10 cellular contexts compared by ENCODE assay signal in genomic region chr17:39677581-39678339, GRCh38. TPM values are rescaled to one million over a fixed set of nuclear protein-coding genes. Genes with fewer than 3 reads are reported as not detected.
DNase-seq lines count a peak whose midpoint lies in the region; ATAC-seq and TF ChIP-seq lines count a peak whose summit lies in the region.
"Had no signal": no experiment of that assay in that cellular context is flagged by ENCODE, and none has a peak within 500 bp of the region (broad histone marks: within the 10 kb centered on the region; RNA-seq: fewer than 3 reads in every experiment).

No MANE protein-coding gene starts in this region.

- ATAC-seq in activated CD8-positive, alpha-beta T cell treated with anti-CD3 and anti-CD28 coated beads, Interleukin-2, amount 10 ng/mL, durations not matched to agents 7 days and 5 days: no peak
- no peak for ATAC-seq in GM21390 (IDR thresholded peaks at IDR 0.05; ENCODE audit: unreplicated experiment)
- ATAC-seq: body of pancreas had no signal

- H3K4me1 Mint-ChIP-seq in H9 (peaks cover 26 to 28% of the 10 kb centered on the region in 2 experiments), CD14-positive monocyte (peaks cover 26% of the 10 kb centered on the region)
- H3K4me1 Mint-ChIP-seq in activated CD8-positive, alpha-beta T cell treated with anti-CD3 and anti-CD28 coated beads, Interleukin-2, amount 10 ng/mL, durations not matched to agents 7 days and 5 days (ENCODE audit: low read depth): peaks cover 59% of the 10 kb centered on the region

- H2AK5ac ChIP-seq in H9 (ENCODE audit: insufficient read length, low read length): no peak overlapping the region

- no peak for TF ChIP-seq POLR2A in erythroblast (IDR thresholded peaks at IDR 0.05; ENCODE audit: low read length)

- CTCF ChIA-PET in activated CD8-positive, alpha-beta T cell treated with anti-CD3 and anti-CD28 coated beads, Interleukin-2, amount 10 ng/mL, durations not matched to agents 7 days and 5 days (lab: Charles Lee): interaction anchor here (1.0 to 13.7 kb wide), 5 partner anchors 9 to 55 kb away, joined by 3 to 195 read pairs (median 7); partner anchors contain the start of genes MIEN1 and PNMT

- H3K4me2 ChIP-seq in H9 (ENCODE audit: insufficient read depth, insufficient read length, low read length): no peak overlapping the region
- H3K4me2 ChIP-seq: KMS-11 had no signal

- no peak overlapping the region for H3K18ac ChIP-seq in H9 (ENCODE audit: insufficient read length, low read depth, low read length)

- H2BK12ac ChIP-seq in H9 (ENCODE audit: insufficient read length, low read depth, low read length): no peak overlapping the region

- H3K23me2 ChIP-seq in H9 (ENCODE audit: insufficient read length, low read depth, low read length, poor library complexity, severe bottlenecking): no peaks in the 10 kb centered on the region

- no peaks in the 10 kb centered on the region for H4K20me1 ChIP-seq in H9 (ENCODE audit: control insufficient read depth, insufficient read depth, insufficient read length)

- no peak overlapping the region for H3K56ac ChIP-seq in H9 (ENCODE audit: insufficient read length, low read depth, low read length)

- no peak for DNase-seq in H9
- no peak for DNase-seq in activated CD8-positive, alpha-beta T cell treated with anti-CD3 and anti-CD28 coated beads, Interleukin-2, amount 10 ng/mL, durations not matched to agents 7 days and 5 days
- DNase-seq in CD14-positive monocyte (ENCODE audit: low spot score): no peak
- no peak for DNase-seq in erythroblast (lab: John Stamatoyannopoulos, UW)
- DNase-seq: HCEC 1CT had no signal

- H3K27me3 Mint-ChIP-seq in H9 (ENCODE audit: low read depth) (peaks cover 5% of the 10 kb centered on the region), CD14-positive monocyte (ENCODE audit: low read depth in 3 of 3) (peaks cover 1 to 10% (median 7%) of the 10 kb centered on the region in 3 donors)
- H3K27me3 Mint-ChIP-seq in activated CD8-positive, alpha-beta T cell treated with anti-CD3 and anti-CD28 coated beads, Interleukin-2, amount 10 ng/mL, durations not matched to agents 7 days and 5 days (ENCODE audit: low read depth): no peaks in the 10 kb centered on the region

- no peak overlapping the region for H3K14ac ChIP-seq in H9 (ENCODE audit: insufficient read depth, low read length)

- no peak overlapping the region for H3K23ac ChIP-seq in H9 (ENCODE audit: insufficient read length, low read depth, low read length)

- H3T11ph ChIP-seq in H9 (ENCODE audit: low read length): no peak overlapping the region

- H3K9me3 Mint-ChIP-seq in H9 (no peaks in the 10 kb centered on the region), CD14-positive monocyte (peaks cover 0 to 2% (median 0%) of the 10 kb centered on the region in 7 donors)
- no peaks in the 10 kb centered on the region for H3K9me3 Mint-ChIP-seq in activated CD8-positive, alpha-beta T cell treated with anti-CD3 and anti-CD28 coated beads, Interleukin-2, amount 10 ng/mL, durations not matched to agents 7 days and 5 days (ENCODE audit: insufficient read depth)

- peaks cover 3 to 18% (median 8%) of the 10 kb centered on the region in 3 experiments; a peak in 6 of 7 replicates for H3K36me3 Mint-ChIP-seq in H9 (ENCODE audit: insufficient read depth in 1 of 3, low read depth in 3 of 3)
- H3K36me3 Mint-ChIP-seq in activated CD8-positive, alpha-beta T cell treated with anti-CD3 and anti-CD28 coated beads, Interleukin-2, amount 10 ng/mL, durations not matched to agents 7 days and 5 days (ENCODE audit: low read depth): peaks cover 12% of the 10 kb centered on the region
- peaks cover 31 to 32% of the 10 kb centered on the region in 2 donors for H3K36me3 Mint-ChIP-seq in CD14-positive monocyte

- no peak overlapping the region for H4K8ac ChIP-seq in H9 (replicated peaks; ENCODE audit: insufficient read length, low read depth, low read length)

- H3K36me3 ChIP-seq in muscle layer of duodenum (ENCODE audit: control insufficient read depth in 1 of 2, insufficient read depth in 2 of 2, low read length in 2 of 2): peaks cover 0 to 18% of the 10 kb centered on the region in 2 donors

- H2AFZ ChIP-seq in H9 (ENCODE audit: low read length): no peak overlapping the region

- no peak overlapping the region for H3K4ac ChIP-seq in H9 (ENCODE audit: low read depth, low read length)

- H3K9me3 ChIP-seq in H9 (ENCODE audit: control insufficient read depth, low read depth, low read length) (no peaks in the 10 kb centered on the region), muscle layer of duodenum (ENCODE audit: control insufficient read depth in 1 of 2, low read length in 2 of 2) (no peaks in the 10 kb centered on the region)
- H3K9me3 ChIP-seq: body of pancreas had no signal

- H2BK120ac ChIP-seq in H9 (ENCODE audit: low read depth, low read length, poor library complexity, severe bottlenecking): no peak overlapping the region

- H2BK20ac ChIP-seq in H9 (ENCODE audit: low read depth, low read length, poor library complexity, severe bottlenecking): no peak overlapping the region

- H4K5ac ChIP-seq in H9 (ENCODE audit: insufficient read length, low read depth, low read length): no peak overlapping the region

- H3K27me3 ChIP-seq in H9 (ENCODE audit: insufficient read depth, low read length) (no peaks in the 10 kb centered on the region), muscle layer of duodenum (ENCODE audit: low read depth, low read length) (no peaks in the 10 kb centered on the region)
- H3K27me3 ChIP-seq: body of pancreas had no signal

- intact Hi-C loops in CD14-positive monocyte (cut with micrococcal nuclease): no loop called here

- H3K4me3 Mint-ChIP-seq in H9 (no peak overlapping the region; a peak in 1 of 5 replicates), CD14-positive monocyte (no peak overlapping the region)
- no peak overlapping the region for H3K4me3 Mint-ChIP-seq in activated CD8-positive, alpha-beta T cell treated with anti-CD3 and anti-CD28 coated beads, Interleukin-2, amount 10 ng/mL, durations not matched to agents 7 days and 5 days

- no peak overlapping the region for H3K9ac ChIP-seq in H9 (ENCODE audit: extremely low read depth, insufficient read length, low read length)
- H3K9ac ChIP-seq: KMS-11 had no signal

- H3K79me2 ChIP-seq in H9 (ENCODE audit: insufficient read depth, low read length): no peaks in the 10 kb centered on the region

- no peaks in the 10 kb centered on the region for H3K79me1 ChIP-seq in H9 (ENCODE audit: insufficient read depth, low read depth, low read length, poor library complexity, severe bottlenecking)

- POLR2A ChIA-PET in activated CD8-positive, alpha-beta T cell treated with anti-CD3 and anti-CD28 coated beads, Interleukin-2, amount 10 ng/mL, durations not matched to agents 7 days and 5 days (lab: Charles Lee): interaction anchor here (1.0 to 4.9 kb wide), 4 partner anchors 9 to 52 kb away, joined by 5 to 32 read pairs (median 10); partner anchors contain the start of genes MIEN1, PGAP3 and PNMT

- no CpG with 5 or more reads among the region's 11 CpGs for WGBS in H9 (ENCODE audit: extremely low coverage, insufficient read length, low lambda C conversion rate)

- no peaks in the 10 kb centered on the region for H3K4me1 ChIP-seq in H9 (ENCODE audit: insufficient read depth, low read length)
- H3K4me1 ChIP-seq in muscle layer of duodenum (ENCODE audit: control insufficient read depth in 1 of 2, insufficient read depth in 2 of 2, low read length in 2 of 2): peaks cover 11 to 14% of the 10 kb centered on the region in 2 donors

- no peak overlapping the region for H2BK15ac ChIP-seq in H9 (ENCODE audit: low read depth, low read length)

- no peak overlapping the region for H3K27ac ChIP-seq in H9 (ENCODE audit: insufficient read length, low read depth, low read length)
- H3K27ac ChIP-seq in muscle layer of duodenum (ENCODE audit: low read length): peak overlapping the region; percentile 24
- H3K27ac ChIP-seq: body of pancreas, KMS-11 had no signal

- TF ChIP-seq CTCF in H9 (conservative IDR thresholded peaks at IDR 0.05): no peak
- TF ChIP-seq CTCF in CD14-positive monocyte (IDR thresholded peaks at IDR 0.05): no peak

- H3K4me3 ChIP-seq in muscle layer of duodenum (ENCODE audit: low read depth in 1 of 2, low read length in 2 of 2): no peak overlapping the region
- H3K4me3 ChIP-seq: body of pancreas had no signal

- no peak overlapping the region for H2BK5ac ChIP-seq in H9 (ENCODE audit: insufficient read length, low read length)

- peak overlapping the region in 2 of 3 experiments; percentile 48 to 79; a peak in 3 of 7 replicates for H3K27ac Mint-ChIP-seq in H9
- peak overlapping the region; percentile 91 for H3K27ac Mint-ChIP-seq in activated CD8-positive, alpha-beta T cell treated with anti-CD3 and anti-CD28 coated beads, Interleukin-2, amount 10 ng/mL, durations not matched to agents 7 days and 5 days
- peak overlapping the region in 2 of 7 donors; percentile 10 to 13 for H3K27ac Mint-ChIP-seq in CD14-positive monocyte

- no peak overlapping the region for H4K91ac ChIP-seq in H9 (ENCODE audit: insufficient read length, low read depth, low read length)

RNA-seq across cellular contexts. Expression of gene PNMT, which starts 9.5 kb away (rescaled TPM):
- 2.1 and 2.3 TPM in 2 replicates for total RNA-seq in H9 (2021)
- total RNA-seq in activated CD8-positive, alpha-beta T cell treated with anti-CD3 and anti-CD28 coated beads, Interleukin-2, amount 10 ng/mL, durations not matched to agents 7 days and 5 days: not detected
- not detected for polyA plus RNA-seq in CD14-positive monocyte
- total RNA-seq: kidney epithelial cell had no signal

RNA-seq across cellular contexts. Expression of gene PGAP3, which starts 10.1 kb away (rescaled TPM):
- 29.0 and 30.2 TPM in 2 replicates for total RNA-seq in H9 (2021)
- 10 to 100 TPM; 12.3 to 14.7 TPM for total RNA-seq in activated CD8-positive, alpha-beta T cell treated with anti-CD3 and anti-CD28 coated beads, Interleukin-2, amount 10 ng/mL, durations not matched to agents 7 days and 5 days
- polyA plus RNA-seq in CD14-positive monocyte: 1 to 10 TPM; 8.3 to 9.2 TPM

RNA-seq across cellular contexts. Expression of gene TCAP, which starts 12.6 kb away (rescaled TPM):
- 2.1 and 2.5 TPM in 2 replicates for total RNA-seq in H9 (2021)
- 1 to 10 TPM; 1.3 to 1.8 TPM for total RNA-seq in activated CD8-positive, alpha-beta T cell treated with anti-CD3 and anti-CD28 coated beads, Interleukin-2, amount 10 ng/mL, durations not matched to agents 7 days and 5 days
- not detected for polyA plus RNA-seq in CD14-positive monocyte

RNA-seq across cellular contexts. Expression of gene ERBB2, which starts 22.1 kb away (rescaled TPM):
- total RNA-seq in H9 (2021): 216 and 217 TPM in 2 replicates
- 1 to 10 TPM; 2.1 to 3.0 TPM for total RNA-seq in activated CD8-positive, alpha-beta T cell treated with anti-CD3 and anti-CD28 coated beads, Interleukin-2, amount 10 ng/mL, durations not matched to agents 7 days and 5 days
- polyA plus RNA-seq in CD14-positive monocyte: under 1 TPM in 1 of 2 donors, not detected in 1; 0.17 TPM

RNA-seq across cellular contexts. Expression of gene STARD3, which starts 40.8 kb away (rescaled TPM):
- 48.2 and 51.3 TPM in 2 replicates for total RNA-seq in H9 (2021)
- 10 to 100 TPM; 69.0 to 72.1 TPM for total RNA-seq in activated CD8-positive, alpha-beta T cell treated with anti-CD3 and anti-CD28 coated beads, Interleukin-2, amount 10 ng/mL, durations not matched to agents 7 days and 5 days
- polyA plus RNA-seq in CD14-positive monocyte: 10 to 100 TPM; 35.1 to 45.3 TPM
